ENCODE assay signal across 8 cellular contexts in genomic region chrX:119482041-119482440, GRCh38. TPM values are rescaled to one million over a fixed set of nuclear protein-coding genes. Genes with fewer than 3 reads are reported as not detected.
DNase-seq lines count a peak whose midpoint lies in the region; TF ChIP-seq lines count a peak whose summit lies in the region.

No MANE protein-coding gene starts in this region.

- peak overlapping the region; percentile 28 to 67 (median 36) for H3K27ac ChIP-seq in thyroid gland

- H3K27me3 ChIP-seq in kidney epithelial cell (ENCODE audit: control insufficient read depth, insufficient read depth, low read length) = no peaks in the 10 kb centered on the region
- no peaks in the 10 kb centered on the region for H3K27me3 ChIP-seq in thyroid gland

- 37 to 42% methylated on average over 5 to 8 of the region's 10 CpGs for WGBS in thyroid gland, 2 donors

- H3K27me3 Mint-ChIP-seq in activated CD4-positive, alpha-beta T cell treated with anti-CD3 and anti-CD28 coated beads, Interleukin-2, amount 10 ng/mL, durations not matched to agents 24 days and 14 days = no peaks in the 10 kb centered on the region
- H3K27me3 Mint-ChIP-seq in activated T-helper 2 cell treated with anti-CD3 and anti-CD28 coated beads, Interferon-gamma antibody, Interleukin-2, Interleukin-4, amounts not matched to agents 10 μg/mL and 5 μg/mL and 100 μg/mL, durations not matched to agents 14 hours and 24 hours and 36 hours (ENCODE audit: low read depth) = no peaks in the 10 kb centered on the region

- no peaks in the 10 kb centered on the region for H3K4me1 ChIP-seq in thyroid gland

- no peaks in the 10 kb centered on the region for H3K36me3 ChIP-seq in kidney epithelial cell (ENCODE audit: control insufficient read depth, insufficient read depth, low read length)
- H3K36me3 ChIP-seq in thyroid gland = no peaks in the 10 kb centered on the region

- H3K9me3 Mint-ChIP-seq in activated CD4-positive, alpha-beta T cell treated with anti-CD3 and anti-CD28 coated beads, Interleukin-2, amount 10 ng/mL, durations not matched to agents 24 days and 14 days = no peaks in the 10 kb centered on the region
- no peaks in the 10 kb centered on the region for H3K9me3 Mint-ChIP-seq in activated T-helper 2 cell treated with anti-CD3 and anti-CD28 coated beads, Interferon-gamma antibody, Interleukin-2, Interleukin-4, amounts not matched to agents 10 μg/mL and 5 μg/mL and 100 μg/mL, durations not matched to agents 14 hours and 24 hours and 36 hours

- no peak for TF ChIP-seq POLR2A in thyroid gland (IDR thresholded peaks at IDR 0.05)

- H3K4me3 Mint-ChIP-seq in activated CD4-positive, alpha-beta T cell treated with anti-CD3 and anti-CD28 coated beads, Interleukin-2, amount 10 ng/mL, durations not matched to agents 24 days and 14 days = peak overlapping the region; percentile 74
- no peak overlapping the region for H3K4me3 Mint-ChIP-seq in activated T-helper 2 cell treated with anti-CD3 and anti-CD28 coated beads, Interferon-gamma antibody, Interleukin-2, Interleukin-4, amounts not matched to agents 10 μg/mL and 5 μg/mL and 100 μg/mL, durations not matched to agents 14 hours and 24 hours and 36 hours (ENCODE audit: low read depth)

- DNase-seq in activated CD4-positive, alpha-beta T cell treated with anti-CD3 and anti-CD28 coated beads, Interleukin-2, amount 10 ng/mL, durations not matched to agents 24 days and 14 days = no peak
- DNase-seq in activated CD4-positive, alpha-beta T cell treated with anti-CD3 and anti-CD28 coated beads, Interleukin-2, amount 50 U/mL, for 4 hours = no peak
- no peak for DNase-seq in activated T-helper 2 cell treated with anti-CD3 and anti-CD28 coated beads, Interferon-gamma antibody, Interleukin-2, Interleukin-4, amounts not matched to agents 10 μg/mL and 5 μg/mL and 100 μg/mL, durations not matched to agents 14 hours and 24 hours and 36 hours (ENCODE audit: low spot score)
- DNase-seq in kidney epithelial cell (ENCODE audit: low read depth) (no peak), thyroid gland (no peak), NCI-H446 (lab: John Stamatoyannopoulos, UW) (no peak), DMS53 treated with DMSO at 0.1 percent for 48 hours (lab: John Stamatoyannopoulos, UW; ENCODE audit: unreplicated experiment) (no peak), amygdala (lab: John Stamatoyannopoulos, UW) (no peak)

- no peaks in the 10 kb centered on the region for H3K36me3 Mint-ChIP-seq in activated CD4-positive, alpha-beta T cell treated with anti-CD3 and anti-CD28 coated beads, Interleukin-2, amount 10 ng/mL, durations not matched to agents 24 days and 14 days (ENCODE audit: low read depth)
- no peaks in the 10 kb centered on the region for H3K36me3 Mint-ChIP-seq in activated T-helper 2 cell treated with anti-CD3 and anti-CD28 coated beads, Interferon-gamma antibody, Interleukin-2, Interleukin-4, amounts not matched to agents 10 μg/mL and 5 μg/mL and 100 μg/mL, durations not matched to agents 14 hours and 24 hours and 36 hours (ENCODE audit: low read depth)

- H3K9me3 ChIP-seq in thyroid gland = no peaks in the 10 kb centered on the region

- H3K4me1 Mint-ChIP-seq in activated CD4-positive, alpha-beta T cell treated with anti-CD3 and anti-CD28 coated beads, Interleukin-2, amount 10 ng/mL, durations not matched to agents 24 days and 14 days = peaks cover 6% of the 10 kb centered on the region
- H3K4me1 Mint-ChIP-seq in activated T-helper 2 cell treated with anti-CD3 and anti-CD28 coated beads, Interferon-gamma antibody, Interleukin-2, Interleukin-4, amounts not matched to agents 10 μg/mL and 5 μg/mL and 100 μg/mL, durations not matched to agents 14 hours and 24 hours and 36 hours (ENCODE audit: low read depth) = peaks cover 13% of the 10 kb centered on the region

- H3K27ac Mint-ChIP-seq in activated CD4-positive, alpha-beta T cell treated with anti-CD3 and anti-CD28 coated beads, Interleukin-2, amount 10 ng/mL, durations not matched to agents 24 days and 14 days = peak overlapping the region; percentile 79
- peak overlapping the region; percentile 46 for H3K27ac Mint-ChIP-seq in activated T-helper 2 cell treated with anti-CD3 and anti-CD28 coated beads, Interferon-gamma antibody, Interleukin-2, Interleukin-4, amounts not matched to agents 10 μg/mL and 5 μg/mL and 100 μg/mL, durations not matched to agents 14 hours and 24 hours and 36 hours

- intact Hi-C loops in activated CD4-positive, alpha-beta T cell treated with anti-CD3 and anti-CD28 coated beads, Interleukin-2, amount 10 ng/mL, durations not matched to agents 24 days and 14 days (cut with micrococcal nuclease) = loop anchor here (1.0 to 10.0 kb wide), 2 partner anchors 14 to 123 kb away; partner anchors contain the start of genes NKRF and SLC25A5
- intact Hi-C loops in activated T-helper 2 cell treated with anti-CD3 and anti-CD28 coated beads, Interferon-gamma antibody, Interleukin-2, Interleukin-4, amounts not matched to agents 10 μg/mL and 5 μg/mL and 100 μg/mL, durations not matched to agents 14 hours and 24 hours and 36 hours (cut with micrococcal nuclease) = loop anchor here (10.0 kb wide), 2 partner anchors 93 to 403 kb away; partner anchors contain the start of gene UBE2A
- intact Hi-C loops in thyroid gland (cut with DNase I) = no loop called here

- TF ChIP-seq CTCF in kidney epithelial cell (IDR thresholded peaks at IDR 0.05; ENCODE audit: insufficient read depth, low read length, poor library complexity, severe bottlenecking) = no peak
- TF ChIP-seq CTCF in thyroid gland (IDR thresholded peaks at IDR 0.05) = no peak

- peak overlapping the region; percentile 25 for H3K4me3 ChIP-seq in kidney epithelial cell (ENCODE audit: low read depth, low read length)
- H3K4me3 ChIP-seq in thyroid gland (replicated peaks in 1 of 3) = no peak overlapping the region

RNA-seq across cellular contexts. Expression of gene SLC25A5, which starts 13.8 kb away (rescaled TPM):
- 532 and 544 TPM in 2 replicates for total RNA-seq in activated CD4-positive, alpha-beta T cell treated with anti-CD3 and anti-CD28 coated beads, Interleukin-2, amount 10 ng/mL, durations not matched to agents 24 days and 14 days
- total RNA-seq in activated T-helper 2 cell treated with anti-CD3 and anti-CD28 coated beads, Interferon-gamma antibody, Interleukin-2, Interleukin-4, amounts not matched to agents 10 μg/mL and 5 μg/mL and 100 μg/mL, durations not matched to agents 14 hours and 24 hours and 36 hours = 523 and 528 TPM in 2 replicates
- 274 and 335 TPM in 2 replicates for total RNA-seq in kidney epithelial cell
- 100 to 1,000 TPM; 110 to 269 (median 202) TPM for total RNA-seq in thyroid gland
